Comparison of ENCODE assay signal across 17 cellular contexts in the genomic region with DNA sequence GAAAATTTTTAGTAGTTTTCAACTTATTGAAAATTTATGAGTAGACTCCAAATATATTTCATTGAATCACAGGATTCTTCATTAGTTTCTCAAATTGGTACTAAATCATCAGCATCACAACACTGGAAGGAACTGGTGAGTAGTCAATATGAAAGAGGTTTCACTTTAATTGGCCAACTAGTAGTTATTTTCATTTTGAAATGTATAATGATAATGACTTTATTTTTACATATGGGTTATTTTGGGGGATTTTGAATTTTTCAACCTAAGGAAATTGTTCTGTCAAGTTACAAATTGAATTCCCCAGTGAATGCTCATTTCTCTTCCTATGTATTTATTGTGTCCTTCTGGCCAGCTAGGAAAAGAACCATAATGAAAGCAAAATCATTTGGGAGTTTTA.
DNase-seq lines count a peak whose midpoint lies in the region; ATAC-seq, FAIRE-seq and TF ChIP-seq lines count a peak whose summit lies in the region.
"Had no signal": no experiment of that assay in that cellular context is flagged by ENCODE, and none has a peak within 500 bp of the region (broad histone marks: within the 10 kb centered on the region; RNA-seq: fewer than 3 reads in every experiment).

No MANE protein-coding gene starts in this region.

- SMC1A ChIA-PET in GM12878 (lab: Charles Lee; ENCODE audit: uncharacterized antibody, unreplicated experiment) = interaction anchor here (0.7 to 6.4 kb wide), 14 partner anchors 12 to 361 kb away, joined by 3 to 49 read pairs (median 6); a partner anchor contains a TSS

- RAD21 ChIA-PET in GM12878 (lab: Charles Lee; ENCODE audit: unreplicated experiment) = interaction anchor here (1.1 to 4.3 kb wide), 11 partner anchors 19 to 317 kb away, joined by 3 to 35 read pairs (median 8); a partner anchor contains a TSS

- H3K9ac ChIP-seq in GM12878 (ENCODE audit: control insufficient read depth, insufficient read depth, low read length) (no peak overlapping the region), neural progenitor cell (no peak overlapping the region)

- CTCF ChIA-PET in GM12878 (lab: Yijun Ruan, JAX) = interaction anchor here (2.1 kb wide), 1 partner anchor 176 kb away, joined by 5 read pairs; no protein-coding TSS in a partner anchor

- no peaks in the 10 kb centered on the region for H4K20me1 ChIP-seq in GM12878 (ENCODE audit: control insufficient read depth, insufficient read depth)
- H4K20me1 ChIP-seq in neural progenitor cell (ENCODE audit: low read depth) = no peaks in the 10 kb centered on the region

- peak overlapping the region; percentile 6 for H3K4me3 ChIP-seq in CD4-positive, CD25-positive, alpha-beta regulatory T cell (ENCODE audit: low read depth, low read length)
- no peak overlapping the region for H3K4me3 ChIP-seq in GM12878
- no peak overlapping the region for H3K4me3 ChIP-seq in neural progenitor cell
- H3K4me3 ChIP-seq in HAP-1 = no peak overlapping the region
- H3K4me3 ChIP-seq: SJCRH30 had no signal

- H3K9me3 ChIP-seq in CD4-positive, CD25-positive, alpha-beta regulatory T cell (ENCODE audit: control insufficient read depth in 2 of 2, low read length in 2 of 2) = no peaks in the 10 kb centered on the region
- H3K9me3 ChIP-seq in GM12878 (replicated peaks; ENCODE audit: control insufficient read depth, insufficient read depth, low read length) (no peaks in the 10 kb centered on the region), neural progenitor cell (ENCODE audit: low read depth) (no peaks in the 10 kb centered on the region), HAP-1 (no peaks in the 10 kb centered on the region)
- H3K9me3 ChIP-seq: SJCRH30 had no signal

- peaks cover 9 to 59% (median 51%) of the 10 kb centered on the region in 4 donors for H3K4me1 Mint-ChIP-seq in CD4-positive, CD25-positive, alpha-beta regulatory T cell
- peaks cover 86% of the 10 kb centered on the region for H3K4me1 Mint-ChIP-seq in neural progenitor cell

- H3K4me1 ChIP-seq in CD4-positive, CD25-positive, alpha-beta regulatory T cell (ENCODE audit: control insufficient read depth, insufficient read depth, low read length, poor library complexity, severe bottlenecking) = peaks cover 43% of the 10 kb centered on the region
- H3K4me1 ChIP-seq in GM12878 (ENCODE audit: control insufficient read depth, insufficient read depth, low read length) (peaks cover 40% of the 10 kb centered on the region), neural progenitor cell (peaks cover 81% of the 10 kb centered on the region), HAP-1 (peaks cover 15% of the 10 kb centered on the region)

- H3F3A ChIP-seq in neural progenitor cell (ENCODE audit: low read depth) = peaks cover 44% of the 10 kb centered on the region

- intact Hi-C loops in GM12878 (cut with micrococcal nuclease; ENCODE audit: unreplicated experiment) = loop anchor here (1.0 to 5.0 kb wide), 8 partner anchors 45 to 340 kb away; no protein-coding TSS in a partner anchor
- intact Hi-C loops in head of caudate nucleus (cut with DNase I) = no loop called here
- intact Hi-C loops in sciatic nerve (cut with DNase I) = no loop called here

- DNase-seq in CD4-positive, CD25-positive, alpha-beta regulatory T cell = no peak
- DNase-seq in GM18507 (ENCODE audit: extremely low spot score, insufficient read length, low read depth) = no peak
- no peak for DNase-seq in GM12878 (ENCODE audit: low read depth, low spot score)
- no peak for DNase-seq in neural progenitor cell (ENCODE audit: low spot score)
- DNase-seq in head of caudate nucleus = no peak
- no peak for DNase-seq in sciatic nerve (ENCODE audit: low spot score)
- no peak for DNase-seq in HAP-1 (ENCODE audit: low spot score in 2 of 2)
- DNase-seq: CD8-positive, alpha-beta T cell; DND-41; GF-D8; NCI-H1930; NCI-H2171; NCI-H446 treated with DMSO at 0.1 percent for 48 hours; RPMI8226 had no signal

- peak; percentile 14 to 44; a peak in 1 of 4 replicates for TF ChIP-seq EP300 in GM12878 (IDR thresholded peaks at IDR 0.05; ENCODE audit: borderline replicate concordance in 1 of 2, control insufficient read depth in 1 of 2, low read depth in 2 of 2, low read length in 2 of 2)

- peak overlapping the region; percentile 82 for H3K27ac ChIP-seq in CD4-positive, CD25-positive, alpha-beta regulatory T cell (ENCODE audit: insufficient read depth, low read length, poor library complexity, severe bottlenecking)
- H3K27ac ChIP-seq in GM12878 (ENCODE audit: control insufficient read depth, insufficient read depth) (0 out of 2 replicates have a peak overlapping the region, but pooled peaks have one; percentile 9), neural progenitor cell (peak overlapping the region; percentile 96)

- H3K36me3 Mint-ChIP-seq in CD4-positive, CD25-positive, alpha-beta regulatory T cell = no peaks in the 10 kb centered on the region
- H3K36me3 Mint-ChIP-seq in neural progenitor cell = no peaks in the 10 kb centered on the region
- H3K36me3 Mint-ChIP-seq: CD8-positive, alpha-beta T cell had no signal

- H3K27me3 Mint-ChIP-seq in CD4-positive, CD25-positive, alpha-beta regulatory T cell = no peaks in the 10 kb centered on the region
- no peaks in the 10 kb centered on the region for H3K27me3 Mint-ChIP-seq in neural progenitor cell (ENCODE audit: insufficient read depth, low read depth)

- H3K36me3 ChIP-seq in CD4-positive, CD25-positive, alpha-beta regulatory T cell (ENCODE audit: control insufficient read depth, insufficient read depth, low read length) = no peaks in the 10 kb centered on the region
- H3K36me3 ChIP-seq in GM12878 (ENCODE audit: control insufficient read depth in 2 of 2, insufficient read depth in 2 of 2, low read length in 1 of 2) (no peaks in the 10 kb centered on the region), neural progenitor cell (no peaks in the 10 kb centered on the region), HAP-1 (replicated peaks) (no peaks in the 10 kb centered on the region)
- H3K36me3 ChIP-seq: SJCRH30 had no signal

- POLR2A ChIA-PET in GM12878 (lab: Charles Lee) = interaction anchor here (0.5 to 1.5 kb wide), 6 partner anchors 9 to 409 kb away, joined by 3 to 6 read pairs (median 4); no protein-coding TSS in a partner anchor

- peak overlapping the region in 1 of 4 donors; percentile 28 for H3K4me3 Mint-ChIP-seq in CD4-positive, CD25-positive, alpha-beta regulatory T cell
- no peak overlapping the region for H3K4me3 Mint-ChIP-seq in neural progenitor cell
- H3K4me3 Mint-ChIP-seq: CD8-positive, alpha-beta T cell had no signal

- peaks cover 0 to 6% (median 0%) of the 10 kb centered on the region in 7 donors for H3K9me3 Mint-ChIP-seq in CD4-positive, CD25-positive, alpha-beta regulatory T cell
- no peaks in the 10 kb centered on the region for H3K9me3 Mint-ChIP-seq in neural progenitor cell
- H3K9me3 Mint-ChIP-seq: CD8-positive, alpha-beta T cell had no signal

- H2AFZ ChIP-seq in GM12878 (ENCODE audit: control insufficient read depth, low read depth, low read length) (no peak overlapping the region), neural progenitor cell (replicated peaks) (no peak overlapping the region)

- H3K27me3 ChIP-seq in CD4-positive, CD25-positive, alpha-beta regulatory T cell (ENCODE audit: control insufficient read depth, insufficient read depth, low read length) = no peaks in the 10 kb centered on the region
- no peaks in the 10 kb centered on the region for H3K27me3 ChIP-seq in GM12878 (replicated peaks in 1 of 2; ENCODE audit: control insufficient read depth in 2 of 2, insufficient read depth in 2 of 2, low read length in 1 of 2)
- no peaks in the 10 kb centered on the region for H3K27me3 ChIP-seq in neural progenitor cell
- peaks cover 14% of the 10 kb centered on the region for H3K27me3 ChIP-seq in HAP-1 (ENCODE audit: low read depth)
- H3K27me3 ChIP-seq: SJCRH30 had no signal

- no peak for TF ChIP-seq RAD21 in GM12878 (IDR thresholded peaks at IDR 0.05; ENCODE audit: insufficient read depth, low read depth, low read length)

- in situ Hi-C loops in GM12878 (cut with MboI) = no loop called here
- in situ Hi-C loops in HAP-1 (cut with MboI; ENCODE audit: low sequenced_read_pairs) = no loop called here

- FAIRE-seq in GM18507 (lab: Jason Lieb, UNC) (peak; percentile 64), GM12878 (lab: Jason Lieb, UNC) (no peak)
- FAIRE-seq: A204.1 had no signal

- no peak for ATAC-seq in CD4-positive, CD25-positive, alpha-beta regulatory T cell (ENCODE audit: low read depth in 2 of 2)
- ATAC-seq in GM12878 = peak; percentile 36
- no peak for ATAC-seq in sciatic nerve
- no peak for ATAC-seq in HG03354 (IDR thresholded peaks at IDR 0.05; ENCODE audit: poor library complexity, severe bottlenecking, unreplicated experiment)

- H3K79me2 ChIP-seq in GM12878 (ENCODE audit: control insufficient read depth, insufficient read depth, low read length) (no peaks in the 10 kb centered on the region), neural progenitor cell (ENCODE audit: low read depth) (no peaks in the 10 kb centered on the region)

- H3K4me2 ChIP-seq in GM12878 (ENCODE audit: control insufficient read depth, insufficient read depth) = peak overlapping the region; percentile 20; the same call in 1 of the 2 replicates
- peak overlapping the region; percentile 54 for H3K4me2 ChIP-seq in neural progenitor cell

- TF ChIP-seq POLR2A in GM12878 (IDR thresholded peaks at IDR 0.05; ENCODE audit: low read depth, low read length) = no peak

- no TSS peak for BruUV-seq in GM12878 (replicated peaks; lab: Mats Ljungman, UMichigan)

- TF ChIP-seq CTCF in GM12878 (IDR thresholded peaks at IDR 0.05 in 2 of 3, conservative IDR thresholded peaks at IDR 0.05 in 1 of 3; ENCODE audit: control insufficient read depth in 2 of 3, extremely low read depth in 1 of 3, insufficient read depth in 1 of 3, low read depth in 3 of 3, low read length in 3 of 3) (no peak), neural progenitor cell (IDR thresholded peaks at IDR 0.05) (no peak)

- peak overlapping the region in 2 of 3 donors; percentile 91 to 94 for H3K27ac Mint-ChIP-seq in CD4-positive, CD25-positive, alpha-beta regulatory T cell
- peak overlapping the region; percentile 96 for H3K27ac Mint-ChIP-seq in neural progenitor cell

TF ChIP-seq in GM12878, 131 proteins besides CTCF, POLR2A, EP300 and RAD21 (continues in another document):
- TF ChIP-seq PAX8 (IDR thresholded peaks at IDR 0.05) = no peak
- TF ChIP-seq, protein P1, sequence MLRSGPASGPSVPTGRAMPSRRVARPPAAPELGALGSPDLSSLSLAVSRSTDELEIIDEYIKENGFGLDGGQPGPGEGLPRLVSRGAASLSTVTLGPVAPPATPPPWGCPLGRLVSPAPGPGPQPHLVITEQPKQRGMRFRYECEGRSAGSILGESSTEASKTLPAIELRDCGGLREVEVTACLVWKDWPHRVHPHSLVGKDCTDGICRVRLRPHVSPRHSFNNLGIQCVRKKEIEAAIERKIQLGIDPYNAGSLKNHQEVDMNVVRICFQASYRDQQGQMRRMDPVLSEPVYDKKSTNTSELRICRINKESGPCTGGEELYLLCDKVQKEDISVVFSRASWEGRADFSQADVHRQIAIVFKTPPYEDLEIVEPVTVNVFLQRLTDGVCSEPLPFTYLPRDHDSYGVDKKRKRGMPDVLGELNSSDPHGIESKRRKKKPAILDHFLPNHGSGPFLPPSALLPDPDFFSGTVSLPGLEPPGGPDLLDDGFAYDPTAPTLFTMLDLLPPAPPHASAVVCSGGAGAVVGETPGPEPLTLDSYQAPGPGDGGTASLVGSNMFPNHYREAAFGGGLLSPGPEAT (IDR thresholded peaks at IDR 0.05; ENCODE audit: low read depth) = 0 out of 2 replicates have a peak, but pooled peaks have one; percentile 34

Comparison
In these comparisons a context has a peak if more than half of its experiments do, and no peak if none do; other contexts are left out.
1. H3K27ac ChIP-seq: peak in every context shown above with its lines; median percentile 96 in neural progenitor cell; 82 in CD4-positive, CD25-positive, alpha-beta regulatory T cell; 9 in GM12878.